In genomic region chr19:1261863-1262686, GRCh38 we compare ENCODE assay signal across 1 cellular context.
TF ChIP-seq lines count a peak whose summit lies in the region.

No MANE protein-coding gene starts in this region.

TF ChIP-seq in endothelial cell of umbilical vein, 7 proteins besides CTCF, POLR2A, EP300 and RAD21:
- TF ChIP-seq EZH2 (IDR thresholded peaks at IDR 0.05; ENCODE audit: borderline replicate concordance, low read depth, low read length, severe bottlenecking) (no peak), MAX (IDR thresholded peaks at IDR 0.05; ENCODE audit: insufficient read depth, insufficient read length) (no peak), GATA2 (IDR thresholded peaks at IDR 0.05; ENCODE audit: insufficient read depth, insufficient read length, low read depth, low read length) (no peak), POLR2AphosphoS5 (IDR thresholded peaks at IDR 0.05; ENCODE audit: insufficient read depth, low read depth, low read length) (no peak), MYC (IDR thresholded peaks at IDR 0.05; ENCODE audit: low read depth, low read length) (no peak), FOS (IDR thresholded peaks at IDR 0.05; ENCODE audit: borderline replicate concordance, insufficient read depth, low read length) (no peak), JUN (IDR thresholded peaks at IDR 0.05; ENCODE audit: borderline replicate concordance, insufficient read depth, insufficient read length, low read depth) (no peak)
